1 cellular context compared by ENCODE assay signal in the genomic region with DNA sequence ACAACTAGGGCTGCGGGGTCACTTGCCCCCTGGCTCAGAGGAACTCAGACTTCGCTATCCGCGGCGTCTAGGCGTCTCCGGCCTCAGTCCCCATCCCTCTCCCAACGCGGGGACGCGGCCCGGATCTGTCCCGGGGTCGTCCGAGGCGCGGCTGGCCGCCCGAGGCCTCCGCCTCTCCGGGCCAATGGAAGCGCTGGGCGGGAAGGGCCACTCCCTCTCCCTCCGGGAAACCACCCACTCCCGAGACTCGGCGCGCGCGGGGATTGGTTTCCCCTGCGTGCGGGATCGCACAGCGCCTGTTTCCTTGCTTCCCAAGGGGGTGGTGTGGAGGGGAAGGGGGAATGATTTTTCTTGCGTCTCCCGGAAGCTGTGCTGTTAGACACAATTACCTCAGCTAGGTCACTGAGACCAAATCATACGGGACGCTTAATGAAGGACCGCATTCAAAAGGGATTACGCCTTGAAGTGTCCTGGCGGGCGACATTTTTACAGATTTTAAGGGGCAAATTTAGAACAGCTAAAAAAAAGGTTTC.
TF ChIP-seq lines count a peak whose summit lies in the region.

No MANE protein-coding gene starts in this region.

TF ChIP-seq in HepG2, 621 proteins besides CTCF, POLR2A, EP300 and RAD21 (continued from another document and continues in another):
- TF ChIP-seq, protein P1, sequence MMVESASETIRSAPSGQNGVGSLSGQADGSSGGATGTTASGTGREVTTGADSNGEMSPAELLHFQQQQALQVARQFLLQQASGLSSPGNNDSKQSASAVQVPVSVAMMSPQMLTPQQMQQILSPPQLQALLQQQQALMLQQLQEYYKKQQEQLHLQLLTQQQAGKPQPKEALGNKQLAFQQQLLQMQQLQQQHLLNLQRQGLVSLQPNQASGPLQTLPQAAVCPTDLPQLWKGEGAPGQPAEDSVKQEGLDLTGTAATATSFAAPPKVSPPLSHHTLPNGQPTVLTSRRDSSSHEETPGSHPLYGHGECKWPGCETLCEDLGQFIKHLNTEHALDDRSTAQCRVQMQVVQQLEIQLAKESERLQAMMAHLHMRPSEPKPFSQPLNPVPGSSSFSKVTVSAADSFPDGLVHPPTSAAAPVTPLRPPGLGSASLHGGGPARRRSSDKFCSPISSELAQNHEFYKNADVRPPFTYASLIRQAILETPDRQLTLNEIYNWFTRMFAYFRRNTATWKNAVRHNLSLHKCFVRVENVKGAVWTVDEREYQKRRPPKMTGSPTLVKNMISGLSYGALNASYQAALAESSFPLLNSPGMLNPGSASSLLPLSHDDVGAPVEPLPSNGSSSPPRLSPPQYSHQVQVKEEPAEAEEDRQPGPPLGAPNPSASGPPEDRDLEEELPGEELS (CRISPR knock-in tag; IDR thresholded peaks at IDR 0.05), result no peak
- TF ChIP-seq ZNF431 (CRISPR knock-in tag; IDR thresholded peaks at IDR 0.05; ENCODE audit: borderline replicate concordance, low read depth) (no peak; the same call in 1 of the 2 replicates), DNMT3B (CRISPR knock-in tag; conservative IDR thresholded peaks at IDR 0.05) (no peak), NFRKB (IDR thresholded peaks at IDR 0.05) (no peak), ZNF720 (CRISPR knock-in tag; IDR thresholded peaks at IDR 0.05) (no peak), NFYC (CRISPR knock-in tag; IDR thresholded peaks at IDR 0.05) (peak; percentile 70), ZNF333 (CRISPR knock-in tag; IDR thresholded peaks at IDR 0.05; ENCODE audit: borderline replicate concordance) (no peak), ZNF446 (CRISPR knock-in tag; IDR thresholded peaks at IDR 0.05) (no peak), XRCC5 (optimal IDR thresholded peaks at IDR 0.05; ENCODE audit: low read length) (peak; percentile 72), ZNF816 (CRISPR knock-in tag; IDR thresholded peaks at IDR 0.05; ENCODE audit: borderline replicate concordance) (no peak), KLF11 (CRISPR knock-in tag; IDR thresholded peaks at IDR 0.05) (0 out of 2 replicates have a peak, but pooled peaks have one; percentile 29), MATR3 (CRISPR knock-in tag; IDR thresholded peaks at IDR 0.05) (no peak), ELF1 (CRISPR knock-in tag; IDR thresholded peaks at IDR 0.05) (peak; percentile 40; the same call in 1 of the 2 replicates), MTA3 (CRISPR knock-in tag; IDR thresholded peaks at IDR 0.05) (no peak), ZBTB42 (CRISPR knock-in tag; IDR thresholded peaks at IDR 0.05) (no peak), TEAD3 (CRISPR knock-in tag; optimal IDR thresholded peaks at IDR 0.05; ENCODE audit: borderline replicate concordance) (no peak), FOXC1 (CRISPR knock-in tag; IDR thresholded peaks at IDR 0.05; ENCODE audit: borderline replicate concordance) (peak; percentile 63; the same call in 1 of the 2 replicates), KAT2B (IDR thresholded peaks at IDR 0.05; ENCODE audit: borderline replicate concordance, low read depth, low read length) (no peak), ZNF775 (CRISPR knock-in tag; IDR thresholded peaks at IDR 0.05; ENCODE audit: borderline replicate concordance) (no peak), RFXANK (CRISPR knock-in tag; IDR thresholded peaks at IDR 0.05) (no peak), ZNF605 (CRISPR knock-in tag; IDR thresholded peaks at IDR 0.05) (no peak), ZNF546 (CRISPR knock-in tag; conservative IDR thresholded peaks at IDR 0.05) (no peak), HMG20A (CRISPR knock-in tag; IDR thresholded peaks at IDR 0.05; ENCODE audit: borderline replicate concordance) (no peak), ATF7-NPFF (CRISPR knock-in tag; IDR thresholded peaks at IDR 0.05; ENCODE audit: low read depth) (peak; percentile 87), MIXL1 (CRISPR knock-in tag; IDR thresholded peaks at IDR 0.05) (peak; percentile 42; the same call in 1 of the 2 replicates), NFIB (CRISPR knock-in tag; IDR thresholded peaks at IDR 0.05; ENCODE audit: borderline replicate concordance) (no peak)
- TF ChIP-seq, protein P2, sequence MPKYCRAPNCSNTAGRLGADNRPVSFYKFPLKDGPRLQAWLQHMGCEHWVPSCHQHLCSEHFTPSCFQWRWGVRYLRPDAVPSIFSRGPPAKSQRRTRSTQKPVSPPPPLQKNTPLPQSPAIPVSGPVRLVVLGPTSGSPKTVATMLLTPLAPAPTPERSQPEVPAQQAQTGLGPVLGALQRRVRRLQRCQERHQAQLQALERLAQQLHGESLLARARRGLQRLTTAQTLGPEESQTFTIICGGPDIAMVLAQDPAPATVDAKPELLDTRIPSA (CRISPR knock-in tag; IDR thresholded peaks at IDR 0.05; ENCODE audit: borderline replicate concordance), result no peak
- TF ChIP-seq, protein P3, sequence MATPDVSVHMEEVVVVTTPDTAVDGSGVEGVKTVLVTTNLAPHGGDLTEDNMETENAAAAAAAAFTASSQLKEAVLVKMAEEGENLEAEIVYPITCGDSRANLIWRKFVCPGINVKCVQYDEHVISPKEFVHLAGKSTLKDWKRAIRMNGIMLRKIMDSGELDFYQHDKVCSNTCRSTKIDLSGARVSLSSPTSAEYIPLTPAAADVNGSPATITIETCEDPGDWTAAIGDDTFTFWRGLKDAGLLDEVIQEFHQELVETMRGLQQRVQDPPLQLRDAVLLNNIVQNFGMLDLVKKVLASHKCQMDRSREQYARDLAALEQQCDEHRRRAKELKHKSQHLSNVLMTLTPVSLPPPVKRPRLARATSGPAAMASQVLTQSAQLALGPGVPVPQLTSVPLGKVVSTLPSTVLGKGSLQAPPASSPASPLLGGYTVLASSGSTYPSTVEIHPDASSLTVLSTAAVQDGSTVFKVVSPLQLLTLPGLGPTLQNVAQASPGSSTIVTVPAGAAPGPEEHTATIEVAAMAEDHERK (CRISPR knock-in tag; IDR thresholded peaks at IDR 0.05; ENCODE audit: low read depth), result no peak
- TF ChIP-seq, protein P4, sequence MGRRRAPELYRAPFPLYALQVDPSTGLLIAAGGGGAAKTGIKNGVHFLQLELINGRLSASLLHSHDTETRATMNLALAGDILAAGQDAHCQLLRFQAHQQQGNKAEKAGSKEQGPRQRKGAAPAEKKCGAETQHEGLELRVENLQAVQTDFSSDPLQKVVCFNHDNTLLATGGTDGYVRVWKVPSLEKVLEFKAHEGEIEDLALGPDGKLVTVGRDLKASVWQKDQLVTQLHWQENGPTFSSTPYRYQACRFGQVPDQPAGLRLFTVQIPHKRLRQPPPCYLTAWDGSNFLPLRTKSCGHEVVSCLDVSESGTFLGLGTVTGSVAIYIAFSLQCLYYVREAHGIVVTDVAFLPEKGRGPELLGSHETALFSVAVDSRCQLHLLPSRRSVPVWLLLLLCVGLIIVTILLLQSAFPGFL (CRISPR knock-in tag; IDR thresholded peaks at IDR 0.05), result no peak
- TF ChIP-seq, protein P5, sequence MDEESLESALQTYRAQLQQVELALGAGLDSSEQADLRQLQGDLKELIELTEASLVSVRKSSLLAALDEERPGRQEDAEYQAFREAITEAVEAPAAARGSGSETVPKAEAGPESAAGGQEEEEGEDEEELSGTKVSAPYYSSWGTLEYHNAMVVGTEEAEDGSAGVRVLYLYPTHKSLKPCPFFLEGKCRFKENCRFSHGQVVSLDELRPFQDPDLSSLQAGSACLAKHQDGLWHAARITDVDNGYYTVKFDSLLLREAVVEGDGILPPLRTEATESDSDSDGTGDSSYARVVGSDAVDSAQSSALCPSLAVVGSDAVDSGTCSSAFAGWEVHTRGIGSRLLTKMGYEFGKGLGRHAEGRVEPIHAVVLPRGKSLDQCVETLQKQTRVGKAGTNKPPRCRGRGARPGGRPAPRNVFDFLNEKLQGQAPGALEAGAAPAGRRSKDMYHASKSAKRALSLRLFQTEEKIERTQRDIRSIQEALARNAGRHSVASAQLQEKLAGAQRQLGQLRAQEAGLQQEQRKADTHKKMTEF (CRISPR knock-in tag; IDR thresholded peaks at IDR 0.05), result peak; percentile 42; the same call in 1 of the 2 replicates
- TF ChIP-seq, protein P6, sequence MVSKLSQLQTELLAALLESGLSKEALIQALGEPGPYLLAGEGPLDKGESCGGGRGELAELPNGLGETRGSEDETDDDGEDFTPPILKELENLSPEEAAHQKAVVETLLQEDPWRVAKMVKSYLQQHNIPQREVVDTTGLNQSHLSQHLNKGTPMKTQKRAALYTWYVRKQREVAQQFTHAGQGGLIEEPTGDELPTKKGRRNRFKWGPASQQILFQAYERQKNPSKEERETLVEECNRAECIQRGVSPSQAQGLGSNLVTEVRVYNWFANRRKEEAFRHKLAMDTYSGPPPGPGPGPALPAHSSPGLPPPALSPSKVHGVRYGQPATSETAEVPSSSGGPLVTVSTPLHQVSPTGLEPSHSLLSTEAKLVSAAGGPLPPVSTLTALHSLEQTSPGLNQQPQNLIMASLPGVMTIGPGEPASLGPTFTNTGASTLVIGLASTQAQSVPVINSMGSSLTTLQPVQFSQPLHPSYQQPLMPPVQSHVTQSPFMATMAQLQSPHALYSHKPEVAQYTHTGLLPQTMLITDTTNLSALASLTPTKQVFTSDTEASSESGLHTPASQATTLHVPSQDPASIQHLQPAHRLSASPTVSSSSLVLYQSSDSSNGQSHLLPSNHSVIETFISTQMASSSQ (IDR thresholded peaks at IDR 0.05; ENCODE audit: low read depth), result no peak
- TF ChIP-seq, protein P6 (CRISPR knock-in tag; IDR thresholded peaks at IDR 0.05; ENCODE audit: borderline replicate concordance), result no peak
- TF ChIP-seq, protein P7, sequence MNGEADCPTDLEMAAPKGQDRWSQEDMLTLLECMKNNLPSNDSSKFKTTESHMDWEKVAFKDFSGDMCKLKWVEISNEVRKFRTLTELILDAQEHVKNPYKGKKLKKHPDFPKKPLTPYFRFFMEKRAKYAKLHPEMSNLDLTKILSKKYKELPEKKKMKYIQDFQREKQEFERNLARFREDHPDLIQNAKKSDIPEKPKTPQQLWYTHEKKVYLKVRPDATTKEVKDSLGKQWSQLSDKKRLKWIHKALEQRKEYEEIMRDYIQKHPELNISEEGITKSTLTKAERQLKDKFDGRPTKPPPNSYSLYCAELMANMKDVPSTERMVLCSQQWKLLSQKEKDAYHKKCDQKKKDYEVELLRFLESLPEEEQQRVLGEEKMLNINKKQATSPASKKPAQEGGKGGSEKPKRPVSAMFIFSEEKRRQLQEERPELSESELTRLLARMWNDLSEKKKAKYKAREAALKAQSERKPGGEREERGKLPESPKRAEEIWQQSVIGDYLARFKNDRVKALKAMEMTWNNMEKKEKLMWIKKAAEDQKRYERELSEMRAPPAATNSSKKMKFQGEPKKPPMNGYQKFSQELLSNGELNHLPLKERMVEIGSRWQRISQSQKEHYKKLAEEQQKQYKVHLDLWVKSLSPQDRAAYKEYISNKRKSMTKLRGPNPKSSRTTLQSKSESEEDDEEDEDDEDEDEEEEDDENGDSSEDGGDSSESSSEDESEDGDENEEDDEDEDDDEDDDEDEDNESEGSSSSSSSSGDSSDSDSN (CRISPR knock-in tag; IDR thresholded peaks at IDR 0.05), result peak; percentile 32; the same call in 1 of the 2 replicates
- TF ChIP-seq, protein P8, sequence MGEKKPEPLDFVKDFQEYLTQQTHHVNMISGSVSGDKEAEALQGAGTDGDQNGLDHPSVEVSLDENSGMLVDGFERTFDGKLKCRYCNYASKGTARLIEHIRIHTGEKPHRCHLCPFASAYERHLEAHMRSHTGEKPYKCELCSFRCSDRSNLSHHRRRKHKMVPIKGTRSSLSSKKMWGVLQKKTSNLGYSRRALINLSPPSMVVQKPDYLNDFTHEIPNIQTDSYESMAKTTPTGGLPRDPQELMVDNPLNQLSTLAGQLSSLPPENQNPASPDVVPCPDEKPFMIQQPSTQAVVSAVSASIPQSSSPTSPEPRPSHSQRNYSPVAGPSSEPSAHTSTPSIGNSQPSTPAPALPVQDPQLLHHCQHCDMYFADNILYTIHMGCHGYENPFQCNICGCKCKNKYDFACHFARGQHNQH (CRISPR knock-in tag; IDR thresholded peaks at IDR 0.05), result 0 out of 2 replicates have a peak, but pooled peaks have one; percentile 6
- TF ChIP-seq, protein P9, sequence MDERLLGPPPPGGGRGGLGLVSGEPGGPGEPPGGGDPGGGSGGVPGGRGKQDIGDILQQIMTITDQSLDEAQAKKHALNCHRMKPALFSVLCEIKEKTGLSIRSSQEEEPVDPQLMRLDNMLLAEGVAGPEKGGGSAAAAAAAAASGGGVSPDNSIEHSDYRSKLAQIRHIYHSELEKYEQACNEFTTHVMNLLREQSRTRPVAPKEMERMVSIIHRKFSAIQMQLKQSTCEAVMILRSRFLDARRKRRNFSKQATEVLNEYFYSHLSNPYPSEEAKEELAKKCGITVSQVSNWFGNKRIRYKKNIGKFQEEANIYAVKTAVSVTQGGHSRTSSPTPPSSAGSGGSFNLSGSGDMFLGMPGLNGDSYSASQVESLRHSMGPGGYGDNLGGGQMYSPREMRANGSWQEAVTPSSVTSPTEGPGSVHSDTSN (CRISPR knock-in tag; IDR thresholded peaks at IDR 0.05), result no peak
- TF ChIP-seq, protein P10, sequence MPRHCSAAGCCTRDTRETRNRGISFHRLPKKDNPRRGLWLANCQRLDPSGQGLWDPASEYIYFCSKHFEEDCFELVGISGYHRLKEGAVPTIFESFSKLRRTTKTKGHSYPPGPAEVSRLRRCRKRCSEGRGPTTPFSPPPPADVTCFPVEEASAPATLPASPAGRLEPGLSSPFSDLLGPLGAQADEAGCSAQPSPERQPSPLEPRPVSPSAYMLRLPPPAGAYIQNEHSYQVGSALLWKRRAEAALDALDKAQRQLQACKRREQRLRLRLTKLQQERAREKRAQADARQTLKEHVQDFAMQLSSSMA (CRISPR knock-in tag; IDR thresholded peaks at IDR 0.05), result no peak
- TF ChIP-seq, protein P11, sequence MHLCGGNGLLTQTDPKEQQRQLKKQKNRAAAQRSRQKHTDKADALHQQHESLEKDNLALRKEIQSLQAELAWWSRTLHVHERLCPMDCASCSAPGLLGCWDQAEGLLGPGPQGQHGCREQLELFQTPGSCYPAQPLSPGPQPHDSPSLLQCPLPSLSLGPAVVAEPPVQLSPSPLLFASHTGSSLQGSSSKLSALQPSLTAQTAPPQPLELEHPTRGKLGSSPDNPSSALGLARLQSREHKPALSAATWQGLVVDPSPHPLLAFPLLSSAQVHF (CRISPR knock-in tag; IDR thresholded peaks at IDR 0.05), result 0 out of 2 replicates have a peak, but pooled peaks have one; percentile 42
- TF ChIP-seq, protein P12, sequence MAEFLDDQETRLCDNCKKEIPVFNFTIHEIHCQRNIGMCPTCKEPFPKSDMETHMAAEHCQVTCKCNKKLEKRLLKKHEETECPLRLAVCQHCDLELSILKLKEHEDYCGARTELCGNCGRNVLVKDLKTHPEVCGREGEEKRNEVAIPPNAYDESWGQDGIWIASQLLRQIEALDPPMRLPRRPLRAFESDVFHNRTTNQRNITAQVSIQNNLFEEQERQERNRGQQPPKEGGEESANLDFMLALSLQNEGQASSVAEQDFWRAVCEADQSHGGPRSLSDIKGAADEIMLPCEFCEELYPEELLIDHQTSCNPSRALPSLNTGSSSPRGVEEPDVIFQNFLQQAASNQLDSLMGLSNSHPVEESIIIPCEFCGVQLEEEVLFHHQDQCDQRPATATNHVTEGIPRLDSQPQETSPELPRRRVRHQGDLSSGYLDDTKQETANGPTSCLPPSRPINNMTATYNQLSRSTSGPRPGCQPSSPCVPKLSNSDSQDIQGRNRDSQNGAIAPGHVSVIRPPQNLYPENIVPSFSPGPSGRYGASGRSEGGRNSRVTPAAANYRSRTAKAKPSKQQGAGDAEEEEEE (CRISPR knock-in tag; IDR thresholded peaks at IDR 0.05; ENCODE audit: borderline replicate concordance), result no peak
